ENCODE assay signal across 8 cellular contexts in the genomic region with DNA sequence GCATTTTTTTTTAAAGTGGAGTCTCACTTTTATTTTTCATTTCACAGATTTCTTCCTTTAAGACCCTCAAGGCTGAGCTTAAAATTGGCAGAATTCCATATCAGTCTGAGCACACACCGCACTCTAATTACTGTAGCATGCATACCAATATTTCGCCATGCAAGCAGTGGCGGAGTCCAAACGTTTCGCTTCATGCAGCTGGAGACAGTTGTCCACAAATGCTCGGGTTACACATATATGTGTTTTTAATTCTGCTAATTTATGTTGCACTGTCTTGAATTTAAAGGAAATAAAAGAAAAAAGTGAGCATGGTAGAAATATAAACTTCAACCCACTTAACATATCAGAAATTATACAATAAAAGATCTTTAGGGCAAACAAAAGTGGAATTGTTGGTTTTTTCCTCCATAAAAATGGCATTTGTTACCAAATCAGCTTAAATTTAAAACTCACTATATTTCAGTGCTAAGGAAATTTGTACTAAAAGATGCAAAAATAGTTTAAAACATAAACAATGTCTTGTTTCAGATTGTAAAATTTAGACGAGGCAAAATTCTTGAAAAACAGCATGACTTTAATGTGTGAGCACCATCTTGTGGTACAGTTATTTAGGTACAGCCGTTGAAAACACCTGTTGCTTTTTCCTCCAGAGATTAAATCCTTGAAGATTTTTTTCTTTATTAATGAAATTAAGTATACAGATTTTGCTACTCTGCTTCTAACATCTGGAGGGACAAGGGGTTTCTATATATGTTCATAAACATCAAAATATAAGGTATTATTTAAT. TPM values are rescaled to one million over a fixed set of nuclear protein-coding genes. Genes with fewer than 3 reads are reported as not detected.
A peak's percentile ranks its signal among the peaks of the same experiment; 100 is the strongest.
DNase-seq lines count a peak whose midpoint lies in the region; ATAC-seq and TF ChIP-seq lines count a peak whose summit lies in the region.

No MANE protein-coding gene starts in this region.

- H3K27me3 Mint-ChIP-seq in effector memory CD8-positive, alpha-beta T cell: peaks cover 0 to 6% of the 10 kb centered on the region in 2 donors

- no peaks in the 10 kb centered on the region for H3K36me3 Mint-ChIP-seq in effector memory CD8-positive, alpha-beta T cell (ENCODE audit: insufficient read depth)

- H3K9me3 ChIP-seq in mucosa of stomach (ENCODE audit: control insufficient read depth, low read length): no peaks in the 10 kb centered on the region

- peak; percentile 12 for DNase-seq in GM10266 (ENCODE audit: extremely low spot score)
- DNase-seq in HT1080 (ENCODE audit: low read depth): peak; percentile 17
- peak; percentile 74 for DNase-seq in OCI-M1 (lab: John Stamatoyannopoulos, UW)
- peak in 2 of 3 experiments; percentile 17 to 19 for DNase-seq in effector memory CD8-positive, alpha-beta T cell
- DNase-seq in GM19240 (ENCODE audit: insufficient read length, low spot score): no peak

- no peaks in the 10 kb centered on the region for H3K36me3 ChIP-seq in mucosa of stomach (ENCODE audit: control insufficient read depth, insufficient read depth, low read length)

- no peaks in the 10 kb centered on the region for H3K4me1 Mint-ChIP-seq in effector memory CD8-positive, alpha-beta T cell (ENCODE audit: low read depth in 2 of 2)

- no peaks in the 10 kb centered on the region for H3K9me3 Mint-ChIP-seq in effector memory CD8-positive, alpha-beta T cell

- no peak overlapping the region for H3K4me3 Mint-ChIP-seq in effector memory CD8-positive, alpha-beta T cell

- H3K4me1 ChIP-seq in mucosa of stomach (ENCODE audit: control insufficient read depth, insufficient read depth, low read length): no peaks in the 10 kb centered on the region

- H3K27ac Mint-ChIP-seq in effector memory CD8-positive, alpha-beta T cell: no peak overlapping the region

- H3K9ac ChIP-seq in mucosa of stomach (ENCODE audit: low read length): peak overlapping the region; percentile 61

- H3K27me3 ChIP-seq in mucosa of stomach (ENCODE audit: control insufficient read depth, insufficient read depth, low read length): no peaks in the 10 kb centered on the region

- peak; percentile 47 for ATAC-seq in effector memory CD8-positive, alpha-beta T cell (replicated peaks)
- ATAC-seq in HG03571 (IDR thresholded peaks at IDR 0.05; ENCODE audit: unreplicated experiment) (no peak), GM21423 (IDR thresholded peaks at IDR 0.05; ENCODE audit: unreplicated experiment) (no peak)

- peak; percentile 68 for TF ChIP-seq CTCF in GM10266 (IDR thresholded peaks at IDR 0.05; ENCODE audit: control insufficient read depth, insufficient read depth, low read depth, missing control alignments)

- H3K4me3 ChIP-seq in mucosa of stomach (ENCODE audit: low read length): peak overlapping the region; percentile 2

RNA-seq across cellular contexts. Expression of gene KANSL1L, which starts 24.1 kb away (rescaled TPM):
- total RNA-seq in HT1080 (2014; rRNA removed; shearing (Covaris generic)): 5.6 and 6.4 TPM in 2 replicates
- polyA plus RNA-seq in HT1080 (2015; cell fraction: cytosol; rRNA removed): 5.8 and 7.1 TPM in 2 replicates
- 8.8 and 17.2 TPM in 2 replicates for polyA plus RNA-seq in HT1080 (2015; cell fraction: nucleus; rRNA removed)

RNA-seq across cellular contexts. Expression of gene ACADL, which starts 30.0 kb away (rescaled TPM):
- not detected in 2 replicates for total RNA-seq in HT1080 (2014; rRNA removed; shearing (Covaris generic))
- 0.31 and 0.40 TPM in 2 replicates for polyA plus RNA-seq in HT1080 (2015; cell fraction: cytosol; rRNA removed)
- polyA plus RNA-seq in HT1080 (2015; cell fraction: nucleus; rRNA removed): 0.58 and 2.7 TPM in 2 replicates
